ENCODE assay signal across 1 cellular context in the genomic region with DNA sequence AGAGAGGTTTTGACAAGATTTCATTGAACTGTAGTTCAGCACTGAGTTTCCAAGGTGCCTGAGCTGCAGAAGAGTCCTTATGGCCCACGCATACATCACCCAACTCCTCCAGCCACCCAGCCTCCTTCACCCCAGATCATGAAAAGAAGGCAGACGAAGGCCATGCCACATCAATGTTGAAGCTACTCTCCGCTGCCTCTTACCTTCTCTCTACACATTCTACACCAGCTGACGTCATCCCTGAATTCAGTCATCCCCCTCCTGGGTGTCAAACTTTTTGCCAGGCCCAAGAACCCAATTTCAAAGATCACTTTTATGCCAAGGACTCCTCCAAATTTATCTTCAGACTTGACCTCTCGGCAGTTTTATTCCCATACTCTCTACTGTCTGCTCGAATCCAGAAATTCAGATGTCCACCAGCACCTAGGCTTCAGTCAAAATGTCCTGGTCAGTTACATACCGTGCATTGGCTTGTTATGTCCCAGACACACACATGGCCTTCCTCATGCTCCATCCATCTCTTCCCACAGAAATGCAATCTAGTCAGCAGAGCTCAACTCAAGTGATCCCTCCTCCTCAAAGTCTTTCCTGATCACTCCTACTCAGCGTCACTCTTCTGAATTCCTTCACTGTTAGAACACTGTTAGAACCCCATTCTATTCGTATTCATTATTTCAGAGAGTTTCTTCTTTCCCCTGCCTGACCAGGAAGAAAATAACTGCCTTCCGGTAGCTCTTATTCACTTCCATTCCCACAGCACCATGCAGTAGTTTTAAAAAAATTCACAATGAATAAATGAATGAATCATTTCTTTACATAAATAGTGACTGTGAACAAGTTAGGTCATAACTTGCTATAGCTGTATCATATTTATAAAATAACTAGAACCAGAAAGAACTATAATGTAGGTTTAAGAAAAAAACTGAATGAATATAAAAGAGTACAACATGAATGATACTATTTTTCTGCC.
TF ChIP-seq lines count a peak whose summit lies in the region.

No MANE protein-coding gene starts in this region.

TF ChIP-seq in K562, 482 proteins besides CTCF, POLR2A, EP300 and RAD21:
- no peak for TF ChIP-seq USF1 (CRISPR knock-in tag; IDR thresholded peaks at IDR 0.05)
- TF ChIP-seq, protein P1, sequence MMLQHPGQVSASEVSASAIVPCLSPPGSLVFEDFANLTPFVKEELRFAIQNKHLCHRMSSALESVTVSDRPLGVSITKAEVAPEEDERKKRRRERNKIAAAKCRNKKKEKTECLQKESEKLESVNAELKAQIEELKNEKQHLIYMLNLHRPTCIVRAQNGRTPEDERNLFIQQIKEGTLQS (IDR thresholded peaks at IDR 0.05): peak; percentile 51
- TF ChIP-seq, protein P1 (CRISPR knock-in tag; conservative IDR thresholded peaks at IDR 0.05): no peak
- TF ChIP-seq LCOR (CRISPR knock-in tag; IDR thresholded peaks at IDR 0.05): no peak
- peak; percentile 25; the same call in 1 of the 2 replicates for TF ChIP-seq ATF7 (IDR thresholded peaks at IDR 0.05)
